In the genomic region with DNA sequence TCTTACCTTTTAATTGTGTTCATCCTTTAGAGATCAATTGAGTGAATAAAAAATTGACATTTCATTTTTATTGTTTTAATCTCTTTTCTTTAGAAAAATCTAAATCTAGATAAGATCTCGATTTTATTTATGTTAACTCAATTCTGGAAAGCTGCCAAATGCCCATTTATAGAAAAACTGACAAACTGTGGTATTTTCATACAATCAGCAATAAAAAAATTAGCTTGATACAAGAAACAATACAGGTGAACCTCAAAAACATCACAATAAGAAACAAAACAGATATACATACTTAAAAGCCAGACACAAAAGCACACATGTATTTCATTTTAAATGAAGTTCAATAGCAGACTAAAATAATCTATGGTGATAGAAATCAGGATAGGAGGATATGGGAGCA, we compare ENCODE assay signal across 27 cellular contexts. TPM values are rescaled to one million over a fixed set of nuclear protein-coding genes. Genes with fewer than 3 reads are reported as not detected.
DNase-seq lines count a peak whose midpoint lies in the region; ATAC-seq, FAIRE-seq and TF ChIP-seq lines count a peak whose summit lies in the region.
"Had no signal": no experiment of that assay in that cellular context is flagged by ENCODE, and none has a peak within 500 bp of the region (broad histone marks: within the 10 kb centered on the region; RNA-seq: fewer than 3 reads in every experiment).

No MANE protein-coding gene starts in this region.

- no TSS peak for BruUV-seq in HCT116 (replicated peaks; lab: Mats Ljungman, UMichigan)
- no TSS peak for BruUV-seq in K562 (replicated peaks; lab: Mats Ljungman, UMichigan)

- 4% methylated on average over 1 of the region's 1 CpG for WGBS in K562 (ENCODE audit: insufficient coverage, low coverage, missing lambda C conversion rate)
- WGBS in upper lobe of left lung, 2 donors: 30 to 36% methylated on average over 1 of the region's 1 CpG

- peak overlapping the region; percentile 40 for H2AFZ ChIP-seq in HCT116 (ENCODE audit: low read depth, low read length, poor library complexity, severe bottlenecking)
- no peak overlapping the region for H2AFZ ChIP-seq in K562 (ENCODE audit: low read depth, low read length)

- RAD21 ChIA-PET in HCT116 (lab: Charles Lee; ENCODE audit: low non-redundant PET in 1 of 2, low total read pairs in 2 of 2, uncharacterized antibody in 2 of 2, unreplicated experiment in 2 of 2): no interaction called here

- TF ChIP-seq RAD21 in HCT116 (IDR thresholded peaks at IDR 0.05; ENCODE audit: low read depth) (no peak), K562 (CRISPR knock-in tag; conservative IDR thresholded peaks at IDR 0.05 in 1 of 2, IDR thresholded peaks at IDR 0.05 in 1 of 2) (no peak)

- H3K4me3 Mint-ChIP-seq in activated T-cell treated with anti-CD3 and anti-CD28 coated beads, Interleukin-2, amount 50 U/mL, for 72 hours: no peak overlapping the region
- H3K4me3 Mint-ChIP-seq: CD14-positive monocyte; CD4-positive, alpha-beta memory T cell; CD4-positive, CD25-positive, alpha-beta regulatory T cell; CD8-positive, alpha-beta memory T cell had no signal

- peak overlapping the region; percentile 15 for H3K27ac Mint-ChIP-seq in activated T-cell treated with anti-CD3 and anti-CD28 coated beads, Interleukin-2, amount 50 U/mL, for 72 hours
- H3K27ac Mint-ChIP-seq: CD14-positive monocyte had no signal

- peak; percentile 33 for FAIRE-seq in G401.6 (lab: Jason Lieb, UNC)
- no peak for FAIRE-seq in K562 (lab: Jason Lieb, UNC)
- FAIRE-seq: A204.1, GM12891, GM19239 had no signal

- POLR2A ChIA-PET in HCT116 (lab: Charles Lee): no interaction called here
- POLR2A ChIA-PET in K562 (lab: Yijun Ruan, JAX): no interaction called here

- H3K36me3 Mint-ChIP-seq in activated T-cell treated with anti-CD3 and anti-CD28 coated beads, Interleukin-2, amount 50 U/mL, for 72 hours (ENCODE audit: insufficient read depth in 2 of 2): no peaks in the 10 kb centered on the region
- H3K36me3 Mint-ChIP-seq: CD14-positive monocyte; CD4-positive, alpha-beta memory T cell; CD4-positive, CD25-positive, alpha-beta regulatory T cell; CD8-positive, alpha-beta memory T cell had no signal

- no peaks in the 10 kb centered on the region for H3K9me3 ChIP-seq in HCT116 (ENCODE audit: control insufficient read depth in 1 of 2, insufficient read depth in 1 of 2, low read depth in 1 of 2, low read length in 2 of 2)
- H3K9me3 ChIP-seq in K562 (replicated peaks; ENCODE audit: control insufficient read depth, insufficient read depth, low read depth, low read length): no peaks in the 10 kb centered on the region
- H3K9me3 ChIP-seq in upper lobe of left lung: no peaks in the 10 kb centered on the region
- H3K9me3 ChIP-seq: BE2C, BLaER1 had no signal

- ATAC-seq in activated T-cell treated with anti-CD3 and anti-CD28 coated beads, Interleukin-2, amount 50 U/mL, for 72 hours (replicated peaks in 1 of 2): no peak
- ATAC-seq in HCT116: no peak
- ATAC-seq in K562: no peak
- ATAC-seq in HG03439 (IDR thresholded peaks at IDR 0.05; ENCODE audit: unreplicated experiment): no peak
- ATAC-seq in upper lobe of left lung (ENCODE audit: low FRiP score in 2 of 2): no peak

- peak overlapping the region; percentile 51; the same call in 1 of the 2 replicates for H3K27ac ChIP-seq in HCT116 (ENCODE audit: low read depth, low read length)
- H3K27ac ChIP-seq in K562 (ENCODE audit: extremely low read depth, low read depth, low read length): no peak overlapping the region
- H3K27ac ChIP-seq in upper lobe of left lung: no peak overlapping the region
- H3K27ac ChIP-seq: BLaER1 had no signal

- no peaks in the 10 kb centered on the region for H3K27me3 Mint-ChIP-seq in activated T-cell treated with anti-CD3 and anti-CD28 coated beads, Interleukin-2, amount 50 U/mL, for 72 hours (ENCODE audit: low read depth)
- H3K27me3 Mint-ChIP-seq: CD4-positive, alpha-beta memory T cell; CD4-positive, CD25-positive, alpha-beta regulatory T cell; CD8-positive, alpha-beta memory T cell had no signal

- H4K20me1 ChIP-seq in HCT116 (ENCODE audit: insufficient read depth) (no peaks in the 10 kb centered on the region), K562 (replicated peaks; ENCODE audit: control insufficient read depth, insufficient read depth, low read length) (no peaks in the 10 kb centered on the region)
- H4K20me1 ChIP-seq: BLaER1 had no signal

- TF ChIP-seq POLR2A in HCT116 (IDR thresholded peaks at IDR 0.05; ENCODE audit: borderline replicate concordance, extremely low read depth, insufficient read depth, insufficient read length) (no peak), K562 (conservative IDR thresholded peaks at IDR 0.05) (no peak), upper lobe of left lung (IDR thresholded peaks at IDR 0.05) (no peak)

- no peak for TF ChIP-seq EP300 in K562 (IDR thresholded peaks at IDR 0.05; ENCODE audit: low read length)
- no peak for TF ChIP-seq EP300 in upper lobe of left lung (IDR thresholded peaks at IDR 0.05)

- H3K9ac ChIP-seq in HCT116 (ENCODE audit: low read length) (no peak overlapping the region), K562 (ENCODE audit: insufficient read depth in 1 of 2, low read depth in 2 of 2, low read length in 2 of 2) (no peak overlapping the region)
- H3K9ac ChIP-seq: BLaER1 had no signal

- no peaks in the 10 kb centered on the region for H3K79me2 ChIP-seq in HCT116 (ENCODE audit: insufficient read depth, low read length)
- no peaks in the 10 kb centered on the region for H3K79me2 ChIP-seq in K562 (ENCODE audit: control insufficient read depth, insufficient read depth, low read length)

- peaks cover 36 to 58% of the 10 kb centered on the region in 2 experiments for H3K4me1 ChIP-seq in HCT116 (ENCODE audit: control insufficient read depth in 1 of 2, insufficient read depth in 2 of 2, low read length in 2 of 2)
- H3K4me1 ChIP-seq in K562 (replicated peaks in 1 of 2; ENCODE audit: control insufficient read depth in 2 of 2, insufficient read depth in 2 of 2, low read length in 2 of 2): peaks cover 0 to 11% of the 10 kb centered on the region in 2 experiments; a peak in 2 of 5 replicates
- no peaks in the 10 kb centered on the region for H3K4me1 ChIP-seq in upper lobe of left lung

- in situ Hi-C loops in K562 (cut with MboI): loop anchor here (10.0 kb wide), 1 partner anchor 145 kb away; no protein-coding TSS in a partner anchor

- H3K9me1 ChIP-seq in K562 (ENCODE audit: control insufficient read depth, insufficient read depth, low read length): no peaks in the 10 kb centered on the region

- DNase-seq in activated T-cell treated with anti-CD3 and anti-CD28 coated beads, Interleukin-2, amount 50 U/mL, for 72 hours: no peak
- DNase-seq in activated T-cell treated with anti-CD3 and anti-CD28 coated beads for 4 hours (no peak), HCT116 (ENCODE audit: low read depth, low spot score) (no peak), K562 (ENCODE audit: extremely low read depth in 1 of 4, low spot score in 3 of 4) (no peak), upper lobe of left lung (no peak)
- DNase-seq: 8988T; ACHN; BE2C; C1 segment of cervical spinal cord; CD4-positive, alpha-beta memory T cell; CD4-positive, CD25-positive, alpha-beta regulatory T cell; CD8-positive, alpha-beta memory T cell; COR-L47; DMS 273 treated with DMSO at 0.1 percent for 48 hours; DMS153; DMS53; DMS79; DND-41; EL; GF-D8 had no signal

- H3K4me2 ChIP-seq in HCT116 (ENCODE audit: low read length): no peak overlapping the region
- H3K4me2 ChIP-seq in K562 (ENCODE audit: insufficient read depth, low read length): no peak overlapping the region
- H3K4me2 ChIP-seq: BLaER1 had no signal

- H3K9me2 ChIP-seq in HCT116 (ENCODE audit: insufficient read depth): no peaks in the 10 kb centered on the region

- H3K4me1 Mint-ChIP-seq in activated T-cell treated with anti-CD3 and anti-CD28 coated beads, Interleukin-2, amount 50 U/mL, for 72 hours (ENCODE audit: low read depth): peaks cover 24% of the 10 kb centered on the region
- H3K4me1 Mint-ChIP-seq: CD14-positive monocyte had no signal

- intact Hi-C loops in HCT116 (cut with micrococcal nuclease): no loop called here
- intact Hi-C loops in K562 (cut with micrococcal nuclease): no loop called here

- H3K9me3 Mint-ChIP-seq in activated T-cell treated with anti-CD3 and anti-CD28 coated beads, Interleukin-2, amount 50 U/mL, for 72 hours: no peaks in the 10 kb centered on the region
- H3K9me3 Mint-ChIP-seq: CD14-positive monocyte; CD4-positive, alpha-beta memory T cell; CD8-positive, alpha-beta memory T cell had no signal

- H3K36me3 ChIP-seq in HCT116 (ENCODE audit: control insufficient read depth in 1 of 2, insufficient read depth in 2 of 2, low read length in 2 of 2): no peaks in the 10 kb centered on the region
- H3K36me3 ChIP-seq in K562 (ENCODE audit: control insufficient read depth, insufficient read depth, low read length): no peaks in the 10 kb centered on the region; the same call in 2 of the 3 replicates
- no peaks in the 10 kb centered on the region for H3K36me3 ChIP-seq in upper lobe of left lung
- H3K36me3 ChIP-seq: BE2C, BLaER1 had no signal

- no peak for TF ChIP-seq CTCF in HCT116 (IDR thresholded peaks at IDR 0.05 in 2 of 3, conservative IDR thresholded peaks at IDR 0.05 in 1 of 3; ENCODE audit: borderline replicate concordance in 1 of 3, insufficient read depth in 1 of 3, low read depth in 2 of 3, low read length in 2 of 3)
- no peak for TF ChIP-seq CTCF in K562 (IDR thresholded peaks at IDR 0.05 in 2 of 3, conservative IDR thresholded peaks at IDR 0.05 in 1 of 3; ENCODE audit: insufficient read depth in 2 of 3, low read depth in 1 of 3, low read length in 3 of 3)
- TF ChIP-seq CTCF in upper lobe of left lung (IDR thresholded peaks at IDR 0.05): no peak

- CTCF ChIA-PET in HCT116 (lab: Charles Lee): interaction anchor here (1.6 kb wide), 1 partner anchor 9 kb away, joined by 5 read pairs; no protein-coding TSS in a partner anchor
- CTCF ChIA-PET in K562 (lab: Yijun Ruan, JAX; ENCODE audit: low intra/inter-chr PET ratio): no interaction called here

- H3K4me3 ChIP-seq in HCT116 (replicated peaks in 1 of 2; ENCODE audit: low read depth in 1 of 2, low read length in 2 of 2) (no peak overlapping the region), K562 (no peak overlapping the region), upper lobe of left lung (no peak overlapping the region)
- H3K4me3 ChIP-seq: BLaER1 had no signal

- H3K27me3 ChIP-seq in HCT116 (ENCODE audit: insufficient read depth, low read length) (no peaks in the 10 kb centered on the region), K562 (ENCODE audit: control insufficient read depth in 2 of 2, insufficient read depth in 2 of 2, low read length in 2 of 2) (no peaks in the 10 kb centered on the region), upper lobe of left lung (no peaks in the 10 kb centered on the region)
- H3K27me3 ChIP-seq: BE2C, BLaER1 had no signal

RNA-seq across cellular contexts. Expression of a gene that starts 30.0 kb away (rescaled TPM):
- total RNA-seq in activated T-cell treated with anti-CD3 and anti-CD28 coated beads, Interleukin-2, amount 50 U/mL, for 72 hours: 1 to 10 TPM; 2.7 to 3.9 TPM
- 70.3 TPM for total RNA-seq in HCT116 (2021; ENCODE audit: unreplicated experiment)
- polyA plus RNA-seq in HCT116 (2012): 20.1 and 25.5 TPM in 2 replicates
- 15.1 and 38.1 TPM in 2 replicates for total RNA-seq in K562 (2011; cell fraction: chromatin; rRNA removed; ENCODE audit: low replicate concordance)
- 9.8 and 11.2 TPM in 2 replicates for total RNA-seq in K562 (2011; cell fraction: nucleolus; rRNA removed)
- 14.4 and 21.6 TPM in 2 replicates for total RNA-seq in K562 (2011; cell fraction: nucleoplasm; rRNA removed)
- total RNA-seq in K562 (2014; rRNA removed): 15.5 and 16.2 TPM in 2 replicates
- 29.7 and 33.9 TPM in 2 replicates for total RNA-seq in K562 (2014; rRNA removed; fragmentation: Illumina TruSeq; extraction: Trizol)
- total RNA-seq in K562 (2015; rRNA removed; fragmentation: Illumina TruSeq; extraction: Trizol): 21.6 and 24.3 TPM in 2 replicates
- 18.4 and 21.1 TPM in 2 replicates for total RNA-seq in K562 (2021)
- polyA plus RNA-seq in K562 (2011; rRNA removed): 25.6 and 25.8 TPM in 2 replicates
- 4.0 and 10.9 TPM in 2 replicates for polyA plus RNA-seq in K562 (2011; cell fraction: cytosol; rRNA removed)
- 7.1 and 10.8 TPM in 2 replicates for polyA plus RNA-seq in K562 (2011; cell fraction: nucleus; rRNA removed)
- polyA plus RNA-seq in K562 (2012): 14.6 and 19.2 TPM in 2 replicates
- 20.2 and 22.0 TPM in 2 replicates for polyA plus RNA-seq in K562 (2014; fragmentation: Illumina TruSeq; extraction: Trizol)
- 10 to 100 TPM; 17.8 to 19.0 TPM for polyA plus RNA-seq in K562 (2014; fragmentation: Nextera tagmentation; extraction: Ambion mirVana)
- 11.8 and 13.3 TPM in 2 replicates for polyA plus RNA-seq in K562 (2014; rRNA removed)
- 38.4 and 50.9 TPM in 2 replicates for polyA minus RNA-seq in K562 (2011; rRNA and poly(A)+ RNA removed)
- 16.6 and 20.7 TPM in 2 replicates for polyA minus RNA-seq in K562 (2011; cell fraction: cytosol; rRNA and poly(A)+ RNA removed)
- polyA minus RNA-seq in K562 (2011; cell fraction: nucleus; rRNA and poly(A)+ RNA removed): 13.2 and 34.0 TPM in 2 replicates
- 10 to 100 TPM; 30.4 to 56.8 (median 48.9) TPM for total RNA-seq in upper lobe of left lung
